Comparison of ENCODE assay signal across 9 cellular contexts in the genomic region with DNA sequence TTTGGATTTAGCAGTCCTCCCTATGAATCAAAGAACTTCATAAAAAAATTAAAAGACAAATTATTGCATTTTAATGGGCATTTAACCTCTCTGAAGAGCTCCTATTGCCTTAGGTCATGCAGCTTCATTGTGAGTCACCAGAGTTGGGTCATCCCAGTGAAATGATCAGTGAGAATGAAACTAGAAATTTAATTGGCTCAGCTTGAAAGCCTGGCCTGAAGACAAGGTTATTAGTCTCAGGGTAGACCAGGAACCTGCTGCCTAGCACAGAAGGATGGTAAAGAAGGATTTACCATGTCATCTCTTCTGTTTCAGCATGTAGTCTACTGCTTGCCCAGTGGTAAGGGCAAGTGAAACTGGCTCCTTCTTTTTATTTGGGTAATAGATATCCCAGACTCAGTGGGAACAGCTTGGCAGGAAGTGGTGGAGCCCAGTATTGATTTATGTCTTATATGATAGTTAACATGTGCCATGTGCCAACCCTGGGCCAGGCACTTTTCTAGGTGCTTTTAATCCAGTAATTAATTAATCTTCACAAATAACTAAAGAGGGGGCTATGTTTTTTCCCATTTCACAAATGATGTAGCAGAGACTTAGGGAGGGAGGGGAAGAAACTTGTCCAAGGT. TPM values are rescaled to one million over a fixed set of nuclear protein-coding genes. Genes with fewer than 3 reads are reported as not detected.
DNase-seq lines count a peak whose midpoint lies in the region; ATAC-seq and TF ChIP-seq lines count a peak whose summit lies in the region.
"Had no signal": no experiment of that assay in that cellular context is flagged by ENCODE, and none has a peak within 500 bp of the region (broad histone marks: within the 10 kb centered on the region; RNA-seq: fewer than 3 reads in every experiment).

No MANE protein-coding gene starts in this region.

- H3K27me3 ChIP-seq in right lobe of liver = no peaks in the 10 kb centered on the region

- no peaks in the 10 kb centered on the region for H3K9me3 Mint-ChIP-seq in chondrocyte (ENCODE audit: low read depth)
- H3K9me3 Mint-ChIP-seq: neural crest cell had no signal

- H3K27ac ChIP-seq in right lobe of liver = no peak overlapping the region

- peaks cover 0 to 11% (median 0%) of the 10 kb centered on the region in 4 donors for H3K4me1 ChIP-seq in right lobe of liver

- H3K4me1 Mint-ChIP-seq in chondrocyte (ENCODE audit: low read depth) = peaks cover 17% of the 10 kb centered on the region

- no peaks in the 10 kb centered on the region for H3K36me3 ChIP-seq in right lobe of liver

- intact Hi-C loops in right lobe of liver (cut with DNase I) = no loop called here

- no peaks in the 10 kb centered on the region for H3K9me3 ChIP-seq in right lobe of liver

- TF ChIP-seq POLR2A in right lobe of liver (IDR thresholded peaks at IDR 0.05) = no peak

- no peaks in the 10 kb centered on the region for H3K27me3 Mint-ChIP-seq in chondrocyte (ENCODE audit: low read depth)

- H3K4me3 Mint-ChIP-seq in chondrocyte (ENCODE audit: unreplicated experiment) = no peak overlapping the region
- H3K4me3 Mint-ChIP-seq: neural crest cell had no signal

- DNase-seq in GM12865 (ENCODE audit: low read depth) (peak; percentile 57), right lobe of liver (no peak), NCI-H774 (lab: John Stamatoyannopoulos, UW) (no peak), chondrocyte (ENCODE audit: low spot score) (no peak), 8988T (no peak)

- H3K27ac Mint-ChIP-seq in chondrocyte (ENCODE audit: unreplicated experiment) = no peak overlapping the region

- no peak for TF ChIP-seq CTCF in GM12865 (IDR thresholded peaks at IDR 0.05; ENCODE audit: insufficient read depth, low read depth, low read length, missing control alignments)
- no peak for TF ChIP-seq CTCF in right lobe of liver (IDR thresholded peaks at IDR 0.05)
- TF ChIP-seq CTCF in chondrocyte (IDR thresholded peaks at IDR 0.05) = no peak

- H3K4me3 ChIP-seq in GM12865 (ENCODE audit: low read depth, low read length) (no peak overlapping the region), right lobe of liver (no peak overlapping the region)

- peak; percentile 64 for ATAC-seq in HG02938 (IDR thresholded peaks at IDR 0.05; ENCODE audit: unreplicated experiment)
- ATAC-seq in SK-N-SH treated with all-trans-retinoic acid at 6 μM for 48 hours = peak; percentile 94
- ATAC-seq in right lobe of liver = peak; percentile 34 to 88 (median 64)
- ATAC-seq in GM19328 (IDR thresholded peaks at IDR 0.05; ENCODE audit: unreplicated experiment) = no peak

- H3K36me3 Mint-ChIP-seq in chondrocyte (ENCODE audit: low read depth) = no peaks in the 10 kb centered on the region

TF ChIP-seq in SK-N-SH treated with all-trans-retinoic acid at 6 μM for 48 hours, 23 proteins besides CTCF, POLR2A, EP300 and RAD21:
- TF ChIP-seq OSR1 (CRISPR knock-in tag; IDR thresholded peaks at IDR 0.05) (no peak), BACH2 (CRISPR knock-in tag; IDR thresholded peaks at IDR 0.05; ENCODE audit: borderline replicate concordance) (no peak), ISL1 (CRISPR knock-in tag; IDR thresholded peaks at IDR 0.05) (no peak), TCF4 (CRISPR knock-in tag; IDR thresholded peaks at IDR 0.05; ENCODE audit: borderline replicate concordance) (no peak), ZNF565 (CRISPR knock-in tag; conservative IDR thresholded peaks at IDR 0.05; ENCODE audit: low read depth) (no peak), ZNF8 (CRISPR knock-in tag; IDR thresholded peaks at IDR 0.05) (no peak), ESRRG (CRISPR knock-in tag; IDR thresholded peaks at IDR 0.05) (no peak), ZNF70 (CRISPR knock-in tag; IDR thresholded peaks at IDR 0.05) (no peak)
- TF ChIP-seq, protein P1, sequence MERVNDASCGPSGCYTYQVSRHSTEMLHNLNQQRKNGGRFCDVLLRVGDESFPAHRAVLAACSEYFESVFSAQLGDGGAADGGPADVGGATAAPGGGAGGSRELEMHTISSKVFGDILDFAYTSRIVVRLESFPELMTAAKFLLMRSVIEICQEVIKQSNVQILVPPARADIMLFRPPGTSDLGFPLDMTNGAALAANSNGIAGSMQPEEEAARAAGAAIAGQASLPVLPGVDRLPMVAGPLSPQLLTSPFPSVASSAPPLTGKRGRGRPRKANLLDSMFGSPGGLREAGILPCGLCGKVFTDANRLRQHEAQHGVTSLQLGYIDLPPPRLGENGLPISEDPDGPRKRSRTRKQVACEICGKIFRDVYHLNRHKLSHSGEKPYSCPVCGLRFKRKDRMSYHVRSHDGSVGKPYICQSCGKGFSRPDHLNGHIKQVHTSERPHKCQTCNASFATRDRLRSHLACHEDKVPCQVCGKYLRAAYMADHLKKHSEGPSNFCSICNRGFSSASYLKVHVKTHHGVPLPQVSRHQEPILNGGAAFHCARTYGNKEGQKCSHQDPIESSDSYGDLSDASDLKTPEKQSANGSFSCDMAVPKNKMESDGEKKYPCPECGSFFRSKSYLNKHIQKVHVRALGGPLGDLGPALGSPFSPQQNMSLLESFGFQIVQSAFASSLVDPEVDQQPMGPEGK (CRISPR knock-in tag; IDR thresholded peaks at IDR 0.05; ENCODE audit: borderline replicate concordance) = no peak
- TF ChIP-seq, protein P2, sequence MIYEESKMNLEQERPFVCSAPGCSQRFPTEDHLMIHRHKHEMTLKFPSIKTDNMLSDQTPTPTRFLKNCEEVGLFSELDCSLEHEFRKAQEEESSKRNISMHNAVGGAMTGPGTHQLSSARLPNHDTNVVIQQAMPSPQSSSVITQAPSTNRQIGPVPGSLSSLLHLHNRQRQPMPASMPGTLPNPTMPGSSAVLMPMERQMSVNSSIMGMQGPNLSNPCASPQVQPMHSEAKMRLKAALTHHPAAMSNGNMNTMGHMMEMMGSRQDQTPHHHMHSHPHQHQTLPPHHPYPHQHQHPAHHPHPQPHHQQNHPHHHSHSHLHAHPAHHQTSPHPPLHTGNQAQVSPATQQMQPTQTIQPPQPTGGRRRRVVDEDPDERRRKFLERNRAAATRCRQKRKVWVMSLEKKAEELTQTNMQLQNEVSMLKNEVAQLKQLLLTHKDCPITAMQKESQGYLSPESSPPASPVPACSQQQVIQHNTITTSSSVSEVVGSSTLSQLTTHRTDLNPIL (CRISPR knock-in tag; IDR thresholded peaks at IDR 0.05; ENCODE audit: low read depth) = no peak

RNA-seq across cellular contexts. Expression of a gene that starts 23.6 kb away (rescaled TPM):
- total RNA-seq in right lobe of liver (1 to 10 TPM in 2 of 6 experiments, under 1 TPM in 4; 0.17 to 1.5 (median 0.49) TPM), chondrocyte (13.8 to 20.1 TPM (median 14.5 TPM) in 3 replicates)
- total RNA-seq: neural crest cell had no signal
